ENCODE assay signal across 17 cellular contexts in the genomic region with DNA sequence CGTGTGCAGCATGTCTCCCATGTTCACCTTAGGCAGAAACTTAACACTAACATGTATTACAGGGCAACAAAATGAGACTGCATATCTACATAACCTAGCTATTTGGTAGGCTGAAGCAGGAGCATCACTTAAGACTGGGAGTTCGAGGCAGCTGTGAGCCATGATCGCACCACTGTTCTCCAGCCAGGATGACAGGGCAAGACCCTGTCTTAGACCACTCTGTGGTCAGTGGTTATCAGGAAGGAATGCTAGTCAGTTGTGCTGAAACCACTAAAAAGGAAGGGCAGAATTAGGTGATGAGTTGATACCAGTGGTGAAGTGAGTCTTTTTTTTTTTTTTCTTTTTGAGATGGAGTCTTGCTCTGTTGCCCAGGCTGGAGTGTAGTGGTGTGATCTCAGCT. TPM values are rescaled to one million over a fixed set of nuclear protein-coding genes. Genes with fewer than 3 reads are reported as not detected.
"Had no signal": no experiment of that assay in that cellular context is flagged by ENCODE, and none has a peak within 500 bp of the region (broad histone marks: within the 10 kb centered on the region; RNA-seq: fewer than 3 reads in every experiment).

No MANE protein-coding gene starts in this region.

- H3K9me3 ChIP-seq: mucosa of descending colon, right lobe of liver, upper lobe of left lung had no signal

- ATAC-seq: mucosa of descending colon; right lobe of liver; stimulated activated naive B cell treated with anti-CD40 and anti-IgM and Interleukin-4, amounts not matched to agents 10 μg/mL and 1 μg/mL and 100 μg/mL, for 72 hours had no signal

- H3K27ac ChIP-seq: brain microvascular endothelial cell, right lobe of liver had no signal

- H3K27me3 ChIP-seq: brain microvascular endothelial cell, right lobe of liver, upper lobe of left lung had no signal

- H3K4me3 ChIP-seq: mucosa of descending colon, right lobe of liver, upper lobe of left lung had no signal

- H3K4me1 ChIP-seq: right lobe of liver had no signal

- DNase-seq: activated B cell treated with CpG ODN at 0.5 μM for 24 hours; activated CD4-positive, alpha-beta T cell treated with anti-CD3 and anti-CD28 coated beads, Interleukin-2, amount 10 ng/mL, durations not matched to agents 24 days and 14 days; activated naive CD4-positive, alpha-beta T cell treated with anti-CD3 and anti-CD28 coated beads for 36 hours; amniotic stem cell; brain microvascular endothelial cell; hypothalamus; mucosa of descending colon; occipital lobe; right lobe of liver; stimulated activated CD4-positive, alpha-beta T cell treated with anti-CD3 and anti-CD28 coated beads, Interleukin-2, amount 100 ng/mL, for 24 hours; stimulated activated naive B cell treated with anti-CD40 and anti-IgM and Interleukin-4, amounts not matched to agents 10 μg/mL and 1 μg/mL and 100 μg/mL, for 72 hours; T1000; upper lobe of left lung had no signal

RNA-seq across cellular contexts. Expression of gene PRKACG, which starts 42.5 kb away (rescaled TPM):
- total RNA-seq: activated B cell treated with CpG ODN at 0.5 μM for 24 hours; activated CD4-positive, alpha-beta T cell treated with anti-CD3 and anti-CD28 coated beads, Interleukin-2, amount 10 ng/mL, durations not matched to agents 24 days and 14 days; activated naive CD4-positive, alpha-beta T cell treated with anti-CD3 and anti-CD28 coated beads for 36 hours; epithelial cell of proximal tubule; lung microvascular endothelial cell; mucosa of descending colon; natural killer cell treated with Interleukin-12 subunit alpha and Interleukin-12 subunit beta and Interleukin-15 and Interleukin-18, amount 100 ng/mL, for 72 hours; occipital lobe; progenitor cell of endocrine pancreas; right lobe of liver; upper lobe of left lung had no signal
